Comparison of ENCODE assay signal across 8 cellular contexts in the genomic region with DNA sequence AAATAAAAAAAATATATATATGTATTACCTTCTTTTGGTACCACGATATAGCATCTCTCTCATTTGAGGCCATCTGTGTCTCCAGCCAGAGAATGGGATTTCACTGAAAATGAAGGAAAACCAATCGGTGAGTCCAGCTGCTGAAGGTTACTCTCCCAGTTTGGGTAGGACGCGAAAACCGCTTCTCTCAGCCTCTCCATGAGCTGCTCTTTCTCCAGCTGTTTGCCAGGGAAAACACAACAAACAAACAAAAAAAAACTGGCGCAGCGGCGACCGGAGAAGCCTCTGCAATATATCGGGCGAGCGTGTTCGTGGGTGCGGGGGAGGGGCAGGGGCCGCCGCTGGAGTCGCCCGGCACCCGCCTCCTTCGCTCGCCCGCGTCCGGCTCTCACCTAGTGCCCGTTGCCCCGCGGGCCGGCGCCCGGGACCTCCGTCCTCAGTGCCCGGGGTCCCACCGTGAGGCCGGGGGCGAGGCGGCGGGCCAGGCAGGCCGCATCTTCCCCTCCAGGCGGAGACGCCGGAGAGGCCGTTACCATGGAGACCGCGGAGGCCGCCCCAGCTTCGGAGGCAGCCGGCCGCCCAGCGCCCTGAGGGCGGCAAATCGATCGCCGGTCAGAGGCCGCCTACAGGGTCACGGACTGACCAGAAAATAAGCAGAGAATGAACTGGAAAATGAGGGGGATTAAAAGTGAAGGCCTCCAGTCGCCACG. TPM values are rescaled to one million over a fixed set of nuclear protein-coding genes. Genes with fewer than 3 reads are reported as not detected.
DNase-seq lines count a peak whose midpoint lies in the region; ATAC-seq, FAIRE-seq and TF ChIP-seq lines count a peak whose summit lies in the region.

No MANE protein-coding gene starts in this region.

- peak overlapping the region; percentile 92 for H3K4me2 ChIP-seq in keratinocyte (ENCODE audit: control insufficient read depth, extremely low read depth, insufficient read depth, low read depth, low read length)

- H4K20me1 ChIP-seq in keratinocyte (ENCODE audit: control insufficient read depth, extremely low read depth, insufficient read depth, low read length) = no peaks in the 10 kb centered on the region

- ATAC-seq in HG02642 (IDR thresholded peaks at IDR 0.05; ENCODE audit: poor library complexity, unreplicated experiment) = peak; percentile 66

- no peak for FAIRE-seq in keratinocyte (lab: Jason Lieb, UNC)

- peak overlapping the region; percentile 79 for H3K27ac ChIP-seq in keratinocyte (ENCODE audit: control insufficient read depth, insufficient read depth, low read length)

- peak overlapping the region; percentile 68 to 86 (median 83) for H3K4me3 ChIP-seq in keratinocyte (ENCODE audit: control insufficient read depth in 2 of 3, extremely low read depth in 1 of 3, insufficient read depth in 2 of 3, low read depth in 1 of 3, low read length in 3 of 3)

- H3K4me1 ChIP-seq in keratinocyte (ENCODE audit: control insufficient read depth, extremely low read depth, insufficient read depth, low read length) = peaks cover 8% of the 10 kb centered on the region

- peaks cover 2% of the 10 kb centered on the region for H3K79me2 ChIP-seq in keratinocyte (ENCODE audit: control insufficient read depth, insufficient read depth, low read length)

- dilution Hi-C loops in keratinocyte (cut with MboI; ENCODE audit: extremely low pct_ligation_motif_present, low sequenced_read_pairs) = no loop called here

- no peak for TF ChIP-seq CTCF in keratinocyte (optimal IDR thresholded peaks at IDR 0.05 in 1 of 3, IDR thresholded peaks at IDR 0.05 in 1 of 3, conservative IDR thresholded peaks at IDR 0.05 in 1 of 3; ENCODE audit: extremely low read depth in 1 of 3, insufficient read depth in 2 of 3, low read length in 3 of 3)

- H3K27me3 ChIP-seq in keratinocyte (ENCODE audit: control insufficient read depth, extremely low read depth, insufficient read depth, low read length) = no peaks in the 10 kb centered on the region

- DNase-seq in NCI-H2029 (lab: John Stamatoyannopoulos, UW) (peak; percentile 18), NCI-H2029 treated with DMSO at 0.1 percent for 48 hours (lab: John Stamatoyannopoulos, UW) (no peak), NCI-H146 (lab: John Stamatoyannopoulos, UW) (peak; percentile 88), keratinocyte (ENCODE audit: low read depth, low spot score) (no peak)
- peak in 3 of 4 experiments; percentile 29 to 46 (median 39) for DNase-seq in activated CD4-positive, CD25-positive, alpha-beta regulatory T cell (lab: John Stamatoyannopoulos, UW)
- DNase-seq in central memory CD4-positive, alpha-beta T cell = peak; percentile 64
- DNase-seq in stimulated activated CD4-positive, alpha-beta T cell treated with anti-CD3 and anti-CD28 coated beads, Interleukin-15, amount 100 ng/mL, for 48 hours (ENCODE audit: low read depth in 2 of 2) = peak; percentile 43 to 44

- H3K9ac ChIP-seq in keratinocyte (ENCODE audit: control insufficient read depth, extremely low read depth, insufficient read depth, low read length) = peak overlapping the region; percentile 82

- H2AFZ ChIP-seq in keratinocyte (ENCODE audit: control insufficient read depth, low read length) = peak overlapping the region; percentile 96

- peaks cover 0 to 1% of the 10 kb centered on the region in 2 experiments for H3K36me3 ChIP-seq in keratinocyte (ENCODE audit: control insufficient read depth in 2 of 2, extremely low read depth in 1 of 2, insufficient read depth in 2 of 2, low read length in 2 of 2)

- no peaks in the 10 kb centered on the region for H3K9me3 ChIP-seq in keratinocyte (ENCODE audit: control insufficient read depth, low read depth, low read length)

- H3K9me1 ChIP-seq in keratinocyte (ENCODE audit: control insufficient read depth, extremely low read depth, insufficient read depth, low read length) = no peaks in the 10 kb centered on the region

RNA-seq across cellular contexts. Expression of a gene that starts 0.5 kb away (rescaled TPM):
- polyA plus RNA-seq in keratinocyte = 4.4 to 6.8 TPM (median 5.1 TPM) in 3 replicates
- polyA plus RNA-seq in keratinocyte (2011; ENCODE audit: low read depth) = 1.7 TPM
- polyA plus RNA-seq in keratinocyte (2011; cell fraction: cytosol; rRNA removed) = 3.3 and 4.1 TPM in 2 replicates
- polyA plus RNA-seq in keratinocyte (2011; cell fraction: nucleus; rRNA removed) = 5.5 and 5.8 TPM in 2 replicates
- 2.1 and 8.9 TPM in 2 replicates for polyA plus RNA-seq in keratinocyte (2012; ENCODE audit: low replicate concordance)
- 4.3 to 5.9 TPM (median 4.5 TPM) in 3 replicates for polyA minus RNA-seq in keratinocyte
- polyA minus RNA-seq in keratinocyte (2011; cell fraction: cytosol; rRNA and poly(A)+ RNA removed) = 5.4 TPM
- 8.0 and 9.9 TPM in 2 replicates for polyA minus RNA-seq in keratinocyte (2011; cell fraction: nucleus; rRNA and poly(A)+ RNA removed)

RNA-seq across cellular contexts. Expression of a gene that starts 53.5 kb away (rescaled TPM):
- 7.1 to 10.4 TPM (median 9.5 TPM) in 3 replicates for polyA plus RNA-seq in keratinocyte
- 14.3 TPM for polyA plus RNA-seq in keratinocyte (2011; ENCODE audit: low read depth)
- polyA plus RNA-seq in keratinocyte (2011; cell fraction: cytosol; rRNA removed) = 4.1 and 5.5 TPM in 2 replicates
- polyA plus RNA-seq in keratinocyte (2011; cell fraction: nucleus; rRNA removed) = 7.8 and 11.9 TPM in 2 replicates
- 7.0 and 7.2 TPM in 2 replicates for polyA plus RNA-seq in keratinocyte (2012; ENCODE audit: low replicate concordance)
- 2.1 to 56.2 TPM (median 21.1 TPM) in 3 replicates for polyA minus RNA-seq in keratinocyte
- 8.4 TPM for polyA minus RNA-seq in keratinocyte (2011; cell fraction: cytosol; rRNA and poly(A)+ RNA removed)
- polyA minus RNA-seq in keratinocyte (2011; cell fraction: nucleus; rRNA and poly(A)+ RNA removed) = 16.1 and 30.9 TPM in 2 replicates

Comparison
In these comparisons a context has a peak if more than half of its experiments do, and no peak if none do; other contexts are left out.
1. DNase-seq: peak in NCI-H2029 (single experiment), NCI-H146 (single experiment), activated CD4-positive, CD25-positive, alpha-beta regulatory T cell (3 of 4), central memory CD4-positive, alpha-beta T cell (single experiment) and stimulated activated CD4-positive, alpha-beta T cell treated with anti-CD3 and anti-CD28 coated beads, Interleukin-15, amount 100 ng/mL, for 48 hours (2 of 2); none in NCI-H2029 treated with DMSO at 0.1 percent for 48 hours (single experiment) and keratinocyte (single experiment).